Comparison of ENCODE assay signal across 8 cellular contexts in genomic region chr16:85395913-85396878, GRCh38.
A peak's percentile ranks its signal among the peaks of the same experiment; 100 is the strongest.
DNase-seq lines count a peak whose midpoint lies in the region; ATAC-seq, FAIRE-seq and TF ChIP-seq lines count a peak whose summit lies in the region.

No MANE protein-coding gene starts in this region.

- no peaks in the 10 kb centered on the region for H3K27me3 ChIP-seq in HUES6 (ENCODE audit: control insufficient read depth, insufficient read depth, low read length)
- no peaks in the 10 kb centered on the region for H3K27me3 ChIP-seq in endothelial cell of umbilical vein (ENCODE audit: control insufficient read depth in 2 of 2, insufficient read depth in 2 of 2, low read length in 2 of 2)
- H3K27me3 ChIP-seq in muscle layer of colon (ENCODE audit: control insufficient read depth in 1 of 2, insufficient read depth in 2 of 2, low read length in 2 of 2) = no peaks in the 10 kb centered on the region

- no peaks in the 10 kb centered on the region for H3K79me2 ChIP-seq in endothelial cell of umbilical vein (ENCODE audit: control insufficient read depth, insufficient read depth, low read length)

- CTCF ChIA-PET in A549 (lab: Yijun Ruan, JAX) (interaction anchor here (1.2 to 10.8 kb wide), 13 partner anchors 10 to 323 kb away, joined by 3 to 113 read pairs (median 5); no protein-coding TSS in a partner anchor), endothelial cell of umbilical vein (lab: Charles Lee) (interaction anchor here (0.5 to 4.5 kb wide), 12 partner anchors 16 to 281 kb away, joined by 3 to 22 read pairs (median 6); no protein-coding TSS in a partner anchor)

- peak overlapping the region; percentile 58 to 86 for H3K27ac ChIP-seq in A549
- H3K27ac ChIP-seq in HUES6 (ENCODE audit: low read depth, low read length) = no peak overlapping the region; the same call in 1 of the 2 replicates
- no peak overlapping the region for H3K27ac ChIP-seq in endothelial cell of umbilical vein (ENCODE audit: insufficient read depth, low read depth, low read length)
- peak overlapping the region; percentile 92 for H3K27ac ChIP-seq in muscle layer of colon (ENCODE audit: low read depth, low read length)
- H3K27ac ChIP-seq in caudate nucleus (ENCODE audit: low read depth, low read length) = no peak overlapping the region

- no peaks in the 10 kb centered on the region; the same call in 2 of the 3 replicates for H3K9me3 ChIP-seq in A549
- peaks cover 8% of the 10 kb centered on the region; the same call in 1 of the 2 replicates for H3K9me3 ChIP-seq in HUES6 (ENCODE audit: control insufficient read depth, insufficient read depth, low read depth, low read length)
- no peaks in the 10 kb centered on the region for H3K9me3 ChIP-seq in endothelial cell of umbilical vein (replicated peaks; ENCODE audit: control insufficient read depth, insufficient read depth, low read length)
- H3K9me3 ChIP-seq in muscle layer of colon (ENCODE audit: low read length) = no peaks in the 10 kb centered on the region

- no peak for TF ChIP-seq POLR2A in A549 (IDR thresholded peaks at IDR 0.05; ENCODE audit: low read length)
- no peak for TF ChIP-seq POLR2A in endothelial cell of umbilical vein (IDR thresholded peaks at IDR 0.05; ENCODE audit: low read depth, low read length)

- POLR2A ChIA-PET in A549 (lab: Yijun Ruan, JAX) = interaction anchor here (1.0 to 1.4 kb wide), 2 partner anchors 215 to 216 kb away, joined by 3 to 5 read pairs; no protein-coding TSS in a partner anchor
- POLR2A ChIA-PET in endothelial cell of umbilical vein (lab: Charles Lee) = interaction anchor here (0.6 kb wide), 1 partner anchor 97 kb away, joined by 5 read pairs; no protein-coding TSS in a partner anchor

- peaks cover 50% of the 10 kb centered on the region for H3K4me1 ChIP-seq in A549
- H3K4me1 ChIP-seq in HUES6 (ENCODE audit: control insufficient read depth, insufficient read depth, low read length) = peaks cover 39% of the 10 kb centered on the region
- H3K4me1 ChIP-seq in endothelial cell of umbilical vein (ENCODE audit: control insufficient read depth, extremely low read depth, insufficient read depth, low read length) = peaks cover 12% of the 10 kb centered on the region
- peaks cover 47% of the 10 kb centered on the region for H3K4me1 ChIP-seq in muscle layer of colon (ENCODE audit: insufficient read depth, low read length)

- intact Hi-C loops in endothelial cell of umbilical vein (cut with micrococcal nuclease) = no loop called here

- H2AFZ ChIP-seq in endothelial cell of umbilical vein (ENCODE audit: low read depth, low read length) = peak overlapping the region; percentile 52

- H3K9ac ChIP-seq in HUES6 (ENCODE audit: low read length) (peak overlapping the region; percentile 14), endothelial cell of umbilical vein (replicated peaks; ENCODE audit: extremely low read depth, insufficient read depth, low read length) (no peak overlapping the region), muscle layer of colon (ENCODE audit: low read length) (peak overlapping the region; percentile 3)

- WGBS in A549 (ENCODE audit: missing lambda C conversion rate) = 83% methylated on average over 23 of the region's 24 CpGs

- TF ChIP-seq RAD21 in A549 (conservative IDR thresholded peaks at IDR 0.05 in 1 of 2, IDR thresholded peaks at IDR 0.05 in 1 of 2) = no peak

- TF ChIP-seq EP300 in A549 (IDR thresholded peaks at IDR 0.05) = no peak

- DNase-seq in A549 (ENCODE audit: low read depth in 1 of 2, low spot score in 1 of 2) (no peak), endothelial cell of umbilical vein (ENCODE audit: low read depth, low spot score) (peak; percentile 33), foreskin melanocyte (no peak), caudate nucleus (lab: John Stamatoyannopoulos, UW) (no peak), SKM-1 (lab: John Stamatoyannopoulos, UW; ENCODE audit: unreplicated experiment) (no peak)
- no peak for DNase-seq in stimulated activated CD8-positive, alpha-beta memory T cell treated with anti-CD3 and anti-CD28 coated beads, Interleukin-4, amount 100 ng/mL, for 48 hours

- H3K36me3 ChIP-seq in HUES6 (ENCODE audit: control insufficient read depth, insufficient read depth, low read length) = no peaks in the 10 kb centered on the region
- H3K36me3 ChIP-seq in endothelial cell of umbilical vein (ENCODE audit: control insufficient read depth in 2 of 2, extremely low read depth in 1 of 2, insufficient read depth in 2 of 2, low read length in 2 of 2) = no peaks in the 10 kb centered on the region
- no peaks in the 10 kb centered on the region for H3K36me3 ChIP-seq in muscle layer of colon (ENCODE audit: insufficient read depth, low read length)

- H3K4me3 ChIP-seq in A549 = no peak overlapping the region
- no peak overlapping the region for H3K4me3 ChIP-seq in HUES6 (ENCODE audit: low read depth, low read length)
- H3K4me3 ChIP-seq in endothelial cell of umbilical vein (replicated peaks in 1 of 3; ENCODE audit: insufficient read depth in 1 of 3, low read depth in 1 of 3, low read length in 3 of 3) = no peak overlapping the region
- H3K4me3 ChIP-seq in muscle layer of colon (ENCODE audit: low read depth in 1 of 2, low read length in 2 of 2) = peak overlapping the region in 1 of 2 donors; percentile 19

- ATAC-seq in A549 = peak in 1 of 2 experiments; percentile 1; a peak in 3 of 6 replicates

- no peak for FAIRE-seq in A549 (lab: Jason Lieb, UNC)
- no peak for FAIRE-seq in endothelial cell of umbilical vein (lab: Jason Lieb, UNC)

- no TSS peak for BruUV-seq in endothelial cell of umbilical vein (replicated peaks; lab: Mats Ljungman, UMichigan)

- TF ChIP-seq CTCF in A549 (IDR thresholded peaks at IDR 0.05) (no peak), endothelial cell of umbilical vein (IDR thresholded peaks at IDR 0.05; ENCODE audit: extremely low read depth in 1 of 2, insufficient read depth in 1 of 2, low read depth in 1 of 2, low read length in 2 of 2) (no peak)

- no peaks in the 10 kb centered on the region for H4K20me1 ChIP-seq in endothelial cell of umbilical vein (replicated peaks; ENCODE audit: control insufficient read depth, extremely low read depth, insufficient read depth, low read length)

- H3K4me2 ChIP-seq in A549 (peak overlapping the region; percentile 66), endothelial cell of umbilical vein (ENCODE audit: insufficient read depth, low read length) (no peak overlapping the region)

- no peaks in the 10 kb centered on the region for H3K9me1 ChIP-seq in endothelial cell of umbilical vein (replicated peaks; ENCODE audit: control insufficient read depth, extremely low read depth, insufficient read depth, low read length)

- dilution Hi-C loops in endothelial cell of umbilical vein (cut with MboI; ENCODE audit: extremely low pct_ligation_motif_present, low sequenced_read_pairs) = no loop called here

TF ChIP-seq in A549, 52 proteins besides CTCF, POLR2A, EP300 and RAD21 (continues in another document):
- TF ChIP-seq HMGXB4 (CRISPR knock-in tag; IDR thresholded peaks at IDR 0.05; ENCODE audit: borderline replicate concordance) = no peak
- no peak for TF ChIP-seq E2F6 (IDR thresholded peaks at IDR 0.05; ENCODE audit: borderline replicate concordance, low read depth)
- TF ChIP-seq MAZ (IDR thresholded peaks at IDR 0.05; ENCODE audit: borderline replicate concordance, low read depth, low read length) = no peak
- no peak for TF ChIP-seq ZFP36 (IDR thresholded peaks at IDR 0.05; ENCODE audit: borderline replicate concordance, partially characterized antibody)

TF ChIP-seq in endothelial cell of umbilical vein, 7 proteins besides CTCF, POLR2A, EP300 and RAD21:
- no peak for TF ChIP-seq MAX (IDR thresholded peaks at IDR 0.05; ENCODE audit: insufficient read depth, insufficient read length)
- TF ChIP-seq GATA2 (IDR thresholded peaks at IDR 0.05; ENCODE audit: insufficient read depth, insufficient read length, low read depth, low read length) = no peak
- TF ChIP-seq EZH2 (IDR thresholded peaks at IDR 0.05; ENCODE audit: borderline replicate concordance, low read depth, low read length, severe bottlenecking) = no peak
- TF ChIP-seq FOS (IDR thresholded peaks at IDR 0.05; ENCODE audit: borderline replicate concordance, insufficient read depth, low read length) = no peak
- TF ChIP-seq POLR2AphosphoS5 (IDR thresholded peaks at IDR 0.05; ENCODE audit: insufficient read depth, low read depth, low read length) = no peak

Comparison
In these comparisons a context has a peak if more than half of its experiments do, and no peak if none do; other contexts are left out.
1. H3K27ac ChIP-seq: peak in A549 (2 of 2) and muscle layer of colon (single experiment); none in HUES6 (single experiment), endothelial cell of umbilical vein (single experiment) and caudate nucleus (single experiment).